21 cellular contexts compared by ENCODE assay signal in the genomic region with DNA sequence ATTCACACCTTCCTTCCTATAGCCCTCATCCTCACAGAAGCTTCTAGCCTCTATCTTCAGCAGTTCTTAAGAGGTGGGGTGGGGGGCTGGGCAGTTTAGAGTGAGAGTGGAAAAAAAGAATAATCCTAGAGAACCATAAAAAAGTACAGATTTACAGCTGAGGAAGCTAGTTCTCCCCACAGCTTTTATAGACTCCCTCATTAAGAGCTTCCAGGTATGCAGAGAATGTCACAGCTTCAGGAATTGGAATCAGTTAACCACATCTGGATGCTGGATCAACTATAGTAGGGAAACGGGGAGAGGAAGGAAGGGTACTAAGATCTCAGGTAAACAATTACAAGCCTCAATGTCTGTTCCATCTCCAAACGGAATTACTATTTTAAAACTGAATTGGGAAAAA. TPM values are rescaled to one million over a fixed set of nuclear protein-coding genes. Genes with fewer than 3 reads are reported as not detected.
DNase-seq lines count a peak whose midpoint lies in the region; ATAC-seq lines count a peak whose summit lies in the region.
"Had no signal": no experiment of that assay in that cellular context is flagged by ENCODE, and none has a peak within 500 bp of the region (broad histone marks: within the 10 kb centered on the region; RNA-seq: fewer than 3 reads in every experiment).

No MANE protein-coding gene starts in this region.

- ATAC-seq in memory B cell (ENCODE audit: low read depth) (no peak), HG02759 (IDR thresholded peaks at IDR 0.05; ENCODE audit: unreplicated experiment) (no peak)
- no peak for ATAC-seq in stimulated activated effector memory CD8-positive, alpha-beta T cell treated with anti-CD3 and anti-CD28 coated beads, Interleukin-12 subunit alpha, Interleukin-12 subunit beta, amount 100 ng/mL, for 72 hours
- ATAC-seq: activated CD8-positive, alpha-beta memory T cell treated with anti-CD3 and anti-CD28 coated beads, Interleukin-2, amount 10 ng/mL, durations not matched to agents 7 days and 5 days; foreskin keratinocyte had no signal

- H3K4me1 Mint-ChIP-seq in activated naive CD4-positive, alpha-beta T cell treated with anti-CD3 and anti-CD28 coated beads, Interleukin-2, amount 50 U/mL, for 24 hours, result peaks cover 15% of the 10 kb centered on the region
- peaks cover 3% of the 10 kb centered on the region for H3K4me1 Mint-ChIP-seq in activated T-helper 2 cell treated with anti-CD3 and anti-CD28 coated beads, Interferon-gamma antibody, Interleukin-2, Interleukin-4, amounts not matched to agents 10 μg/mL and 5 μg/mL and 100 μg/mL, durations not matched to agents 14 hours and 24 hours and 36 hours (ENCODE audit: low read depth)
- no peaks in the 10 kb centered on the region for H3K4me1 Mint-ChIP-seq in memory B cell
- H3K4me1 Mint-ChIP-seq in stimulated activated effector memory CD8-positive, alpha-beta T cell treated with anti-CD3 and anti-CD28 coated beads, Interleukin-12 subunit alpha, Interleukin-12 subunit beta, amount 100 ng/mL, for 72 hours, result peaks cover 7% of the 10 kb centered on the region
- H3K4me1 Mint-ChIP-seq: activated CD8-positive, alpha-beta memory T cell treated with anti-CD3 and anti-CD28 coated beads, Interleukin-2, amount 10 ng/mL, durations not matched to agents 7 days and 5 days had no signal

- intact Hi-C loops in activated T-helper 2 cell treated with anti-CD3 and anti-CD28 coated beads, Interferon-gamma antibody, Interleukin-2, Interleukin-4, amounts not matched to agents 10 μg/mL and 5 μg/mL and 100 μg/mL, durations not matched to agents 14 hours and 24 hours and 36 hours (cut with micrococcal nuclease), result no loop called here

- peaks cover 7% of the 10 kb centered on the region for H3K36me3 Mint-ChIP-seq in activated naive CD4-positive, alpha-beta T cell treated with anti-CD3 and anti-CD28 coated beads, Interleukin-2, amount 50 U/mL, for 24 hours
- H3K36me3 Mint-ChIP-seq in activated T-helper 2 cell treated with anti-CD3 and anti-CD28 coated beads, Interferon-gamma antibody, Interleukin-2, Interleukin-4, amounts not matched to agents 10 μg/mL and 5 μg/mL and 100 μg/mL, durations not matched to agents 14 hours and 24 hours and 36 hours (ENCODE audit: low read depth), result peaks cover 80% of the 10 kb centered on the region
- H3K36me3 Mint-ChIP-seq in memory B cell, result peaks cover 19% of the 10 kb centered on the region
- H3K36me3 Mint-ChIP-seq in stimulated activated effector memory CD8-positive, alpha-beta T cell treated with anti-CD3 and anti-CD28 coated beads, Interleukin-12 subunit alpha, Interleukin-12 subunit beta, amount 100 ng/mL, for 72 hours, result peaks cover 98% of the 10 kb centered on the region

- H3K4me3 Mint-ChIP-seq in activated naive CD4-positive, alpha-beta T cell treated with anti-CD3 and anti-CD28 coated beads, Interleukin-2, amount 50 U/mL, for 24 hours, result no peak overlapping the region
- no peak overlapping the region for H3K4me3 Mint-ChIP-seq in activated T-helper 2 cell treated with anti-CD3 and anti-CD28 coated beads, Interferon-gamma antibody, Interleukin-2, Interleukin-4, amounts not matched to agents 10 μg/mL and 5 μg/mL and 100 μg/mL, durations not matched to agents 14 hours and 24 hours and 36 hours (ENCODE audit: low read depth)
- H3K4me3 Mint-ChIP-seq in memory B cell, result no peak overlapping the region
- H3K4me3 Mint-ChIP-seq in stimulated activated effector memory CD8-positive, alpha-beta T cell treated with anti-CD3 and anti-CD28 coated beads, Interleukin-12 subunit alpha, Interleukin-12 subunit beta, amount 100 ng/mL, for 72 hours, result no peak overlapping the region
- H3K4me3 Mint-ChIP-seq: activated CD8-positive, alpha-beta memory T cell treated with anti-CD3 and anti-CD28 coated beads, Interleukin-2, amount 10 ng/mL, durations not matched to agents 7 days and 5 days had no signal

- peak overlapping the region; percentile 82 for H3K27ac Mint-ChIP-seq in activated naive CD4-positive, alpha-beta T cell treated with anti-CD3 and anti-CD28 coated beads, Interleukin-2, amount 50 U/mL, for 24 hours
- peak overlapping the region; percentile 21 for H3K27ac Mint-ChIP-seq in activated T-helper 2 cell treated with anti-CD3 and anti-CD28 coated beads, Interferon-gamma antibody, Interleukin-2, Interleukin-4, amounts not matched to agents 10 μg/mL and 5 μg/mL and 100 μg/mL, durations not matched to agents 14 hours and 24 hours and 36 hours
- H3K27ac Mint-ChIP-seq in memory B cell, result peak overlapping the region; percentile 63
- peak overlapping the region; percentile 49 for H3K27ac Mint-ChIP-seq in stimulated activated effector memory CD8-positive, alpha-beta T cell treated with anti-CD3 and anti-CD28 coated beads, Interleukin-12 subunit alpha, Interleukin-12 subunit beta, amount 100 ng/mL, for 72 hours

- H3K9me3 Mint-ChIP-seq in activated naive CD4-positive, alpha-beta T cell treated with anti-CD3 and anti-CD28 coated beads, Interleukin-2, amount 50 U/mL, for 24 hours, result no peaks in the 10 kb centered on the region
- no peaks in the 10 kb centered on the region for H3K9me3 Mint-ChIP-seq in activated T-helper 2 cell treated with anti-CD3 and anti-CD28 coated beads, Interferon-gamma antibody, Interleukin-2, Interleukin-4, amounts not matched to agents 10 μg/mL and 5 μg/mL and 100 μg/mL, durations not matched to agents 14 hours and 24 hours and 36 hours
- H3K9me3 Mint-ChIP-seq in memory B cell, result no peaks in the 10 kb centered on the region
- no peaks in the 10 kb centered on the region for H3K9me3 Mint-ChIP-seq in stimulated activated effector memory CD8-positive, alpha-beta T cell treated with anti-CD3 and anti-CD28 coated beads, Interleukin-12 subunit alpha, Interleukin-12 subunit beta, amount 100 ng/mL, for 72 hours

- DNase-seq in activated naive CD4-positive, alpha-beta T cell (lab: John Stamatoyannopoulos, UW), result no peak
- no peak for DNase-seq in activated T-helper 2 cell treated with anti-CD3 and anti-CD28 coated beads, Interferon-gamma antibody, Interleukin-2, Interleukin-4, amounts not matched to agents 10 μg/mL and 5 μg/mL and 100 μg/mL, durations not matched to agents 14 hours and 24 hours and 36 hours (ENCODE audit: low spot score)
- DNase-seq in memory B cell (ENCODE audit: low spot score in 2 of 2) (no peak), NCI-H748 (lab: John Stamatoyannopoulos, UW; ENCODE audit: unreplicated experiment) (no peak), NOMO-1 treated with dmso at 0.1 percent for 144 hours (lab: John Stamatoyannopoulos, UW; ENCODE audit: unreplicated experiment) (no peak)
- no peak for DNase-seq in stimulated activated effector memory CD8-positive, alpha-beta T cell treated with anti-CD3 and anti-CD28 coated beads, Interleukin-12 subunit alpha, Interleukin-12 subunit beta, amount 100 ng/mL, for 72 hours (ENCODE audit: low spot score in 2 of 2)
- DNase-seq: activated CD4-positive, CD25-positive, alpha-beta regulatory T cell; activated CD8-positive, alpha-beta memory T cell treated with anti-CD3 and anti-CD28 coated beads, Interleukin-2, amount 10 ng/mL, durations not matched to agents 7 days and 5 days; activated gamma-delta T cell; DMS79 treated with DMSO at 0.1 percent for 48 hours; foreskin keratinocyte; kidney glomerular epithelial cell; mesenchymal stem cell; MM.1S; NCI-H774; retina; SIG-M5; stimulated activated CD4-positive, alpha-beta T cell treated with anti-CD3 and anti-CD28 coated beads, Interleukin-12 subunit alpha, Interleukin-12 subunit beta, amount 100 ng/mL, for 4 hours; stimulated activated CD8-positive, alpha-beta memory T cell treated with anti-CD3 and anti-CD28 coated beads, Interleukin-4, amount 100 ng/mL, for 48 hours had no signal

- no peaks in the 10 kb centered on the region for H3K27me3 Mint-ChIP-seq in activated naive CD4-positive, alpha-beta T cell treated with anti-CD3 and anti-CD28 coated beads, Interleukin-2, amount 50 U/mL, for 24 hours
- H3K27me3 Mint-ChIP-seq in activated T-helper 2 cell treated with anti-CD3 and anti-CD28 coated beads, Interferon-gamma antibody, Interleukin-2, Interleukin-4, amounts not matched to agents 10 μg/mL and 5 μg/mL and 100 μg/mL, durations not matched to agents 14 hours and 24 hours and 36 hours (ENCODE audit: low read depth), result no peaks in the 10 kb centered on the region
- no peaks in the 10 kb centered on the region for H3K27me3 Mint-ChIP-seq in memory B cell
- H3K27me3 Mint-ChIP-seq: activated CD8-positive, alpha-beta memory T cell treated with anti-CD3 and anti-CD28 coated beads, Interleukin-2, amount 10 ng/mL, durations not matched to agents 7 days and 5 days had no signal

RNA-seq across cellular contexts. Expression of gene GDF11, which starts 12.3 kb away (rescaled TPM):
- total RNA-seq in activated T-helper 2 cell treated with anti-CD3 and anti-CD28 coated beads, Interferon-gamma antibody, Interleukin-2, Interleukin-4, amounts not matched to agents 10 μg/mL and 5 μg/mL and 100 μg/mL, durations not matched to agents 14 hours and 24 hours and 36 hours, result 15.3 and 15.4 TPM in 2 replicates

RNA-seq across cellular contexts. Expression of gene CD63, which starts 26.4 kb away (rescaled TPM):
- total RNA-seq in activated T-helper 2 cell treated with anti-CD3 and anti-CD28 coated beads, Interferon-gamma antibody, Interleukin-2, Interleukin-4, amounts not matched to agents 10 μg/mL and 5 μg/mL and 100 μg/mL, durations not matched to agents 14 hours and 24 hours and 36 hours, result 230 and 236 TPM in 2 replicates

RNA-seq across cellular contexts. Expression of gene RDH5, which starts 35.1 kb away (rescaled TPM):
- total RNA-seq in activated T-helper 2 cell treated with anti-CD3 and anti-CD28 coated beads, Interferon-gamma antibody, Interleukin-2, Interleukin-4, amounts not matched to agents 10 μg/mL and 5 μg/mL and 100 μg/mL, durations not matched to agents 14 hours and 24 hours and 36 hours, result 6.5 and 8.1 TPM in 2 replicates

RNA-seq across cellular contexts. Expression of gene BLOC1S1, which starts 39.4 kb away (rescaled TPM):
- 72.3 and 73.9 TPM in 2 replicates for total RNA-seq in activated T-helper 2 cell treated with anti-CD3 and anti-CD28 coated beads, Interferon-gamma antibody, Interleukin-2, Interleukin-4, amounts not matched to agents 10 μg/mL and 5 μg/mL and 100 μg/mL, durations not matched to agents 14 hours and 24 hours and 36 hours

RNA-seq across cellular contexts. Expression of gene ITGA7, which starts 47.5 kb away (rescaled TPM):
- total RNA-seq in activated T-helper 2 cell treated with anti-CD3 and anti-CD28 coated beads, Interferon-gamma antibody, Interleukin-2, Interleukin-4, amounts not matched to agents 10 μg/mL and 5 μg/mL and 100 μg/mL, durations not matched to agents 14 hours and 24 hours and 36 hours, result 0.94 and 1.9 TPM in 2 replicates

Comparison
In these comparisons a context has a peak if more than half of its experiments do, and no peak if none do; other contexts are left out.
1. H3K27ac Mint-ChIP-seq: peak in every context shown above with its lines; median percentile 82 in activated naive CD4-positive, alpha-beta T cell treated with anti-CD3 and anti-CD28 coated beads, Interleukin-2, amount 50 U/mL, for 24 hours; 63 in memory B cell; 49 in stimulated activated effector memory CD8-positive, alpha-beta T cell treated with anti-CD3 and anti-CD28 coated beads, Interleukin-12 subunit alpha, Interleukin-12 subunit beta, amount 100 ng/mL, for 72 hours; 21 in activated T-helper 2 cell treated with anti-CD3 and anti-CD28 coated beads, Interferon-gamma antibody, Interleukin-2, Interleukin-4, amounts not matched to agents 10 μg/mL and 5 μg/mL and 100 μg/mL, durations not matched to agents 14 hours and 24 hours and 36 hours.